8 cellular contexts compared by ENCODE assay signal in the genomic region with DNA sequence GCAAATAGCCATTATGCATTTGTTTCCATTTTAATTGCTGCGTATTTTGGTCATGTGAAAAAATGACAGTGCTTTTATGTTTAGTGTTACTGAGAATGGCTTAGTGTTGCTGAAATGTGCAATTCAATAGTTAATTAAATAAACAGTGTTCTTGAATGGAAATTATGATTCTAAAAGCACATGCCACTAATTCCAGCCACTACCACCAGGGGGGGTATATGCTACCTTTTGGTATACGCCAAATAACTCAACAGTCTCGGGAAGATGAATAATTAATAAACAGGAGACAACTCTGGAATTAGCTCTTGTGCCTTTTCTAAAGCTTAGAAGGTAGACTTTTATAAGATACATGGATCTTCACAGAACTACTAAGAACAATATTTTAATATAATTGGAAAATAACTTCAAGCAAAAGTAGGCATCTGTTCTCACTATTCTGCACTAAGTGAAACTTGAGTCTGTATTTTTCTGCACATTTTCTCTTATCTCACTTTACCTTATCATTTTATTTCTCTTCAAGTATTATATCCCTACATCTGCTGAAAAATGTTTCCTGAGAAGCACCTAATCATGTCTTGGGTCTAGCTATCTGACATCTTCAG.
DNase-seq lines count a peak whose midpoint lies in the region; ATAC-seq, FAIRE-seq and TF ChIP-seq lines count a peak whose summit lies in the region.

No MANE protein-coding gene starts in this region.

- peak; percentile 45 for TF ChIP-seq RAD21 in GM12878 (IDR thresholded peaks at IDR 0.05; ENCODE audit: insufficient read depth, low read depth, low read length)
- TF ChIP-seq RAD21 in liver (IDR thresholded peaks at IDR 0.05): peak; percentile 57 to 73

- H3K4me2 ChIP-seq in OCI-LY3 (ENCODE audit: low read length): peak overlapping the region; percentile 50
- no peak overlapping the region for H3K4me2 ChIP-seq in GM12878 (ENCODE audit: control insufficient read depth, insufficient read depth)

- in situ Hi-C loops in GM12878 (cut with MboI): no loop called here

- H3K4me1 ChIP-seq in ACC112 (ENCODE audit: control insufficient read depth, insufficient read depth, low read length, unreplicated experiment): peaks cover 3% of the 10 kb centered on the region
- no peaks in the 10 kb centered on the region for H3K4me1 ChIP-seq in OCI-LY3 (ENCODE audit: low read length)
- no peaks in the 10 kb centered on the region for H3K4me1 ChIP-seq in GM12878 (ENCODE audit: control insufficient read depth, insufficient read depth, low read length)
- no peaks in the 10 kb centered on the region for H3K4me1 ChIP-seq in liver (ENCODE audit: control insufficient read depth in 4 of 4, insufficient read depth in 4 of 4, low read length in 3 of 4)
- H3K4me1 ChIP-seq in suprapubic skin: no peaks in the 10 kb centered on the region

- SMC1A ChIA-PET in GM12878 (lab: Charles Lee; ENCODE audit: uncharacterized antibody, unreplicated experiment): interaction anchor here (0.7 to 2.2 kb wide), 7 partner anchors 10 to 420 kb away, joined by 3 to 8 read pairs (median 3); no protein-coding TSS in a partner anchor

- peak; percentile 70 for FAIRE-seq in GM12878 (lab: Jason Lieb, UNC)

- H4K20me1 ChIP-seq in OCI-LY3 (ENCODE audit: insufficient read depth, low read length) (no peaks in the 10 kb centered on the region), GM12878 (ENCODE audit: control insufficient read depth, insufficient read depth) (no peaks in the 10 kb centered on the region)

- no peaks in the 10 kb centered on the region for H3K9me3 ChIP-seq in OCI-LY3 (ENCODE audit: insufficient read depth, low read length)
- no peaks in the 10 kb centered on the region for H3K9me3 ChIP-seq in GM12878 (replicated peaks; ENCODE audit: control insufficient read depth, insufficient read depth, low read length)
- H3K9me3 ChIP-seq in liver (ENCODE audit: control insufficient read depth in 4 of 4, low read length in 3 of 4): no peaks in the 10 kb centered on the region
- peaks cover 10% of the 10 kb centered on the region for H3K9me3 ChIP-seq in suprapubic skin

- RAD21 ChIA-PET in GM12878 (lab: Charles Lee; ENCODE audit: unreplicated experiment): interaction anchor here (0.7 to 1.2 kb wide), 2 partner anchors 104 to 107 kb away, joined by 3 to 4 read pairs; no protein-coding TSS in a partner anchor

- peak overlapping the region; percentile 67 for H2AFZ ChIP-seq in ACC112 (ENCODE audit: low read length, unreplicated experiment)
- no peak overlapping the region; the same call in 1 of the 2 replicates for H2AFZ ChIP-seq in OCI-LY3 (ENCODE audit: low read depth, low read length)
- H2AFZ ChIP-seq in GM12878 (ENCODE audit: control insufficient read depth, low read depth, low read length): no peak overlapping the region

- CTCF ChIA-PET in GM12878 (lab: Yijun Ruan, JAX): interaction anchor here (0.7 to 2.4 kb wide), 15 partner anchors 11 to 758 kb away, joined by 3 to 27 read pairs (median 4); no protein-coding TSS in a partner anchor

- TF ChIP-seq EP300 in GM12878 (IDR thresholded peaks at IDR 0.05; ENCODE audit: borderline replicate concordance in 1 of 2, control insufficient read depth in 1 of 2, low read depth in 2 of 2, low read length in 2 of 2) (no peak), suprapubic skin (IDR thresholded peaks at IDR 0.05) (no peak)

- TF ChIP-seq CTCF in GM06990 (IDR thresholded peaks at IDR 0.05; ENCODE audit: insufficient read depth, low read length, poor library complexity, severe bottlenecking): peak; percentile 86
- TF ChIP-seq CTCF in OCI-LY3 (IDR thresholded peaks at IDR 0.05; ENCODE audit: low read depth, low read length): peak; percentile 64
- peak; percentile 65 to 81 (median 78) for TF ChIP-seq CTCF in GM12878 (IDR thresholded peaks at IDR 0.05 in 2 of 3, conservative IDR thresholded peaks at IDR 0.05 in 1 of 3; ENCODE audit: control insufficient read depth in 2 of 3, extremely low read depth in 1 of 3, insufficient read depth in 1 of 3, low read depth in 3 of 3, low read length in 3 of 3)
- peak; percentile 79 for TF ChIP-seq CTCF in liver (IDR thresholded peaks at IDR 0.05; ENCODE audit: low read depth, low read length, missing input control)
- TF ChIP-seq CTCF in suprapubic skin (IDR thresholded peaks at IDR 0.05): peak; percentile 7 to 58

- H3K27ac ChIP-seq in ACC112 (ENCODE audit: low read depth, low read length) (no peak overlapping the region), OCI-LY3 (ENCODE audit: low read length) (no peak overlapping the region), GM12878 (ENCODE audit: control insufficient read depth, insufficient read depth) (no peak overlapping the region), liver (ENCODE audit: low read depth in 1 of 2, low read length in 2 of 2) (no peak overlapping the region), suprapubic skin (no peak overlapping the region)

- TF ChIP-seq POLR2A in GM12878 (IDR thresholded peaks at IDR 0.05; ENCODE audit: low read depth, low read length) (no peak), suprapubic skin (IDR thresholded peaks at IDR 0.05) (no peak)

- H3K36me3 ChIP-seq in ACC112 (ENCODE audit: insufficient read depth, low read length): peaks cover under 1% of the 10 kb centered on the region; the same call in 1 of the 2 replicates
- no peaks in the 10 kb centered on the region for H3K36me3 ChIP-seq in GM06990 (ENCODE audit: control insufficient read depth, insufficient read depth, low read length)
- H3K36me3 ChIP-seq in OCI-LY3 (replicated peaks; ENCODE audit: low read depth, low read length): no peaks in the 10 kb centered on the region
- no peaks in the 10 kb centered on the region for H3K36me3 ChIP-seq in GM12878 (ENCODE audit: control insufficient read depth in 2 of 2, insufficient read depth in 2 of 2, low read length in 1 of 2)
- H3K36me3 ChIP-seq in liver (ENCODE audit: control insufficient read depth in 4 of 4, insufficient read depth in 3 of 4, low read depth in 1 of 4, low read length in 3 of 4): no peaks in the 10 kb centered on the region
- H3K36me3 ChIP-seq in suprapubic skin: no peaks in the 10 kb centered on the region

- 0% methylated on average over 3 of the region's 3 CpGs for WGBS in GM12878 (ENCODE audit: insufficient coverage, insufficient replicate concordance, low lambda C conversion rate, missing lambda C conversion rate)
- WGBS in liver: 32% methylated on average over 3 of the region's 3 CpGs
- 63% methylated on average over 3 of the region's 3 CpGs for WGBS in suprapubic skin

- no peaks in the 10 kb centered on the region for H3K27me3 ChIP-seq in ACC112 (ENCODE audit: insufficient read depth, low read length)
- H3K27me3 ChIP-seq in GM06990 (replicated peaks; ENCODE audit: control insufficient read depth, insufficient read depth, low read length): no peaks in the 10 kb centered on the region
- H3K27me3 ChIP-seq in OCI-LY3 (ENCODE audit: low read depth, low read length): no peaks in the 10 kb centered on the region
- H3K27me3 ChIP-seq in GM12878 (replicated peaks in 1 of 2; ENCODE audit: control insufficient read depth in 2 of 2, insufficient read depth in 2 of 2, low read length in 1 of 2): no peaks in the 10 kb centered on the region
- peaks cover 0 to 3% (median 0%) of the 10 kb centered on the region in 4 donors for H3K27me3 ChIP-seq in liver (ENCODE audit: control insufficient read depth in 4 of 4, insufficient read depth in 4 of 4, low read length in 3 of 4)
- no peaks in the 10 kb centered on the region for H3K27me3 ChIP-seq in suprapubic skin

- BruUV-seq in GM12878 (replicated peaks; lab: Mats Ljungman, UMichigan): no TSS peak

- intact Hi-C loops in GM12878 (cut with micrococcal nuclease; ENCODE audit: unreplicated experiment): loop anchor here (1.0 to 10.0 kb wide), 2 partner anchors 104 to 190 kb away; no protein-coding TSS in a partner anchor

- DNase-seq in GM06990 (ENCODE audit: extremely low read depth, insufficient read length): peak; percentile 1
- DNase-seq in GM12878 (ENCODE audit: low read depth, low spot score): no peak
- no peak for DNase-seq in suprapubic skin (ENCODE audit: low spot score in 2 of 2)
- DNase-seq in NCI-H187 (lab: John Stamatoyannopoulos, UW): no peak

- ATAC-seq in HG02623 (IDR thresholded peaks at IDR 0.05; ENCODE audit: unreplicated experiment): peak; percentile 83
- peak; percentile 64; the same call in 2 of the 3 replicates for ATAC-seq in GM12878

- H3K4me3 ChIP-seq in ACC112 (ENCODE audit: low read depth, low read length) (peak overlapping the region; percentile 25), GM06990 (replicated peaks; ENCODE audit: low read depth, low read length) (no peak overlapping the region), OCI-LY3 (ENCODE audit: low read length) (peak overlapping the region; percentile 37; the same call in 1 of the 2 replicates), GM12878 (no peak overlapping the region), liver (ENCODE audit: low read depth in 1 of 3, low read length in 3 of 3) (no peak overlapping the region), suprapubic skin (no peak overlapping the region)

- POLR2A ChIA-PET in GM12878 (lab: Charles Lee): no interaction called here

- H3K9ac ChIP-seq in OCI-LY3 (ENCODE audit: low read length): no peak overlapping the region
- H3K9ac ChIP-seq in GM12878 (ENCODE audit: control insufficient read depth, insufficient read depth, low read length): no peak overlapping the region
- no peak overlapping the region for H3K9ac ChIP-seq in liver (ENCODE audit: low read depth in 1 of 2, low read length in 2 of 2)

- H3K79me2 ChIP-seq in ACC112 (ENCODE audit: control insufficient read depth, insufficient read depth, low read length, unreplicated experiment) (no peaks in the 10 kb centered on the region), OCI-LY3 (ENCODE audit: low read length) (no peaks in the 10 kb centered on the region), GM12878 (ENCODE audit: control insufficient read depth, insufficient read depth, low read length) (no peaks in the 10 kb centered on the region)

TF ChIP-seq in GM12878, 131 proteins besides CTCF, POLR2A, EP300 and RAD21 (continues in another document):
- TF ChIP-seq SMC3 (IDR thresholded peaks at IDR 0.05; ENCODE audit: borderline replicate concordance, low read length): peak; percentile 59; the same call in 1 of the 2 replicates

TF ChIP-seq in liver, 16 proteins besides CTCF, POLR2A, EP300 and RAD21:
- TF ChIP-seq FOXA1 (IDR thresholded peaks at IDR 0.05) (no peak), JUND (IDR thresholded peaks at IDR 0.05) (peak in 1 of 2 donors; percentile 20), HNF4G (IDR thresholded peaks at IDR 0.05) (no peak)
- TF ChIP-seq, protein P1, sequence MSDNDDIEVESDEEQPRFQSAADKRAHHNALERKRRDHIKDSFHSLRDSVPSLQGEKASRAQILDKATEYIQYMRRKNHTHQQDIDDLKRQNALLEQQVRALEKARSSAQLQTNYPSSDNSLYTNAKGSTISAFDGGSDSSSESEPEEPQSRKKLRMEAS (IDR thresholded peaks at IDR 0.05): no peak

Comparison
In these comparisons a context has a peak if more than half of its experiments do, and no peak if none do; other contexts are left out.
1. H3K4me3 ChIP-seq: peak in ACC112 (single experiment) and OCI-LY3 (single experiment); none in GM06990 (single experiment), GM12878 (single experiment), liver (0 of 3) and suprapubic skin (single experiment).
2. CTCF ChIP-seq: peak in every context shown above with its lines; median percentile 86 in GM06990; 79 in liver; 78 in GM12878; 64 in OCI-LY3; 32 in suprapubic skin.